ENCODE assay signal across 8 cellular contexts in the genomic region with DNA sequence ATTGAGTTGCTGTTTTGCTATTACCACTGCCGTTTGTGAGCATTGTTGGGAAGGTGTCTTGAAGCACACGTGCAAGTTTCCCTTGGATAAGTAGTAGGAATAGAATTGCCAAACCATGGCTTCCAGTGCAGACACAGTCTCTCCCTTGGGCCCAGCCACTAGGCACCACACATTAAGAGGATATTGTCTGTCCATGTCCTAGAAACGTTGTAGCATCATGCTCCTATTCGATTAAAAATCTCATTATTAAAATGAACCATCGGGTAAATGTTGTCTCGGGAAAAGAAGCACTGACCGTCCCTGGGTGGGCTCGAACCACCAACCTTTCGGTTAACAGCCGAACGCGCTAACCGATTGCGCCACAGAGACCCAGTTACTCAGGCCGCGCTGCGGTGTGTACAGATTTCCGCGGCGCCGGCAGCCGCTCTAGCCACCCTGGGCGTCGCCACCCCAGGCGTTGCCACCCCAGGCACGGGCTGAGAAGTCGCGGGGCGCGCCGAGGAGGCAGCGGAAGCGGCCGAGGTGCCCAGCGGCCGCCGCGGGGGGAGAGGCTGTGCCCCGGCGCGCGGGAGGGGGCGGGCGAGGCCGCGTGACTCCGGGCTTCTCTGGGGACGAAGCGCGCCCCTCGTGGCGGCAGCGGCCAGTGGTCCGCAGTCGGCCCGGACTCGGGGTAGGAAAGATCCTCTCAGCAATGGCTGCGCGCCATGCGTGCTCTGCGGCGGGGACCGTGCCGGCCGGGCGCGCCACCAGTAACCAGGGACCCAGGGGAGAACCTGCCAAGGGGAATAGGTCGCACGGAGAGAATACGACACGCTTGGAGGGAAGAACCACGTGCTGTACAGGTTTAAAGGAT. TPM values are rescaled to one million over a fixed set of nuclear protein-coding genes. Genes with fewer than 3 reads are reported as not detected.
DNase-seq lines count a peak whose midpoint lies in the region; ATAC-seq, FAIRE-seq and TF ChIP-seq lines count a peak whose summit lies in the region.

No MANE protein-coding gene starts in this region.

- H3K9me3 ChIP-seq in pancreas (no peaks in the 10 kb centered on the region), tibial artery (no peaks in the 10 kb centered on the region)

- H3K27me3 ChIP-seq in pancreas (no peaks in the 10 kb centered on the region), tibial artery (no peaks in the 10 kb centered on the region)

- H3K27me3 Mint-ChIP-seq in HFFc6 (ENCODE audit: insufficient read depth), result peaks cover 6% of the 10 kb centered on the region
- no peaks in the 10 kb centered on the region for H3K27me3 Mint-ChIP-seq in activated naive CD8-positive, alpha-beta T cell

- H3K4me1 Mint-ChIP-seq in HFFc6 (ENCODE audit: low read depth), result peaks cover 9% of the 10 kb centered on the region
- H3K4me1 Mint-ChIP-seq in activated naive CD8-positive, alpha-beta T cell (ENCODE audit: low read depth), result peaks cover 12% of the 10 kb centered on the region

- H3K4me3 ChIP-seq in pancreas, result peak overlapping the region; percentile 11 to 54 (median 36)
- peak overlapping the region; percentile 55 to 57 for H3K4me3 ChIP-seq in tibial artery

- H3K4me1 ChIP-seq in pancreas (peaks cover 6 to 9% (median 9%) of the 10 kb centered on the region in 3 donors), tibial artery (peaks cover 0 to 7% (median 2%) of the 10 kb centered on the region in 4 donors)

- WGBS in pancreas, 2 donors, result 0 to 1% methylated on average over 49 to 72 of the region's 72 CpGs

- H3K4me3 Mint-ChIP-seq in HFFc6, result peak overlapping the region; percentile 91
- peak overlapping the region; percentile 82 for H3K4me3 Mint-ChIP-seq in activated naive CD8-positive, alpha-beta T cell

- no peaks in the 10 kb centered on the region for H3K36me3 ChIP-seq in pancreas
- H3K36me3 ChIP-seq in tibial artery, result no peaks in the 10 kb centered on the region

- no peaks in the 10 kb centered on the region for H3K36me3 Mint-ChIP-seq in HFFc6 (ENCODE audit: low read depth)
- H3K36me3 Mint-ChIP-seq in activated naive CD8-positive, alpha-beta T cell, result peaks cover 2% of the 10 kb centered on the region

- intact Hi-C loops in Right ventricle myocardium inferior (cut with DNase I) (loop anchor here (1.0 to 10.0 kb wide), 2 partner anchors 209 to 371 kb away; partner anchors contain the start of gene HMGB1), pancreas (cut with DNase I) (no loop called here), tibial artery (cut with DNase I; ENCODE audit: low total_unique reads) (loop anchor here (5.0 to 10.0 kb wide), 2 partner anchors 59 to 368 kb away; partner anchors contain the start of gene USPL1)

- DNase-seq in GM04504 (ENCODE audit: low read depth) (peak; percentile 59), HFFc6 (peak; percentile 95), NAMALWA (ENCODE audit: low spot score) (peak; percentile 95), SKM-1 (lab: John Stamatoyannopoulos, UW; ENCODE audit: unreplicated experiment) (peak; percentile 50), Right ventricle myocardium inferior (ENCODE audit: missing footprints) (peak; percentile 95), pancreas (peak; percentile 86 to 97 (median 95)), tibial artery (peak; percentile 89 to 96)

- H3K27ac Mint-ChIP-seq in HFFc6, result peak overlapping the region; percentile 68
- peak overlapping the region; percentile 86 for H3K27ac Mint-ChIP-seq in activated naive CD8-positive, alpha-beta T cell

- H3K27ac ChIP-seq in pancreas (peak overlapping the region; percentile 32 to 80 (median 66)), tibial artery (peak overlapping the region; percentile 80)

- no peaks in the 10 kb centered on the region for H3K9me3 Mint-ChIP-seq in HFFc6
- peaks cover 4% of the 10 kb centered on the region for H3K9me3 Mint-ChIP-seq in activated naive CD8-positive, alpha-beta T cell (ENCODE audit: low read depth)

- peak; percentile 89 for TF ChIP-seq CTCF in HFFc6 (IDR thresholded peaks at IDR 0.05)
- peak; percentile 33 to 61 (median 54) for TF ChIP-seq CTCF in pancreas (IDR thresholded peaks at IDR 0.05)
- peak; percentile 70 to 74 for TF ChIP-seq CTCF in tibial artery (IDR thresholded peaks at IDR 0.05)

- no peak for FAIRE-seq in pancreas (lab: Jason Lieb, UNC)

- ATAC-seq in Right ventricle myocardium inferior, result peak; percentile 95
- ATAC-seq in pancreas, result peak; percentile 93 to 98 (median 96)

RNA-seq across cellular contexts. Expression of gene USPL1, which starts 56.2 kb away (rescaled TPM):
- 10 to 100 TPM in 4 of 6 experiments, 1 to 10 TPM in 2; 8.0 to 10.9 (median 10.3) TPM for total RNA-seq in HFFc6 (2021; fragmentation: NEBNext Ultra II Directional; extraction: Animal tissue kit (Norgen Biotek cat#: 25700))
- total RNA-seq in Right ventricle myocardium inferior (10.3 TPM), pancreas (1 to 10 TPM; 3.5 to 8.7 (median 7.0) TPM)
- polyA plus RNA-seq in pancreas, result 10 to 100 TPM in 1 of 2 donors, 1 to 10 TPM in 1; 7.5 to 13.1 TPM

Comparison
In these comparisons a context has a peak if more than half of its experiments do, and no peak if none do; other contexts are left out.
1. Peak in every context shown above with its lines: DNase-seq, ATAC-seq, H3K4me3 ChIP-seq and H3K27ac ChIP-seq.
2. intact Hi-C loops: an anchor here in Right ventricle myocardium inferior (1.0 to 10.0 kb wide) and tibial artery (5.0 to 10.0 kb wide); none called in pancreas.